In the genomic region with DNA sequence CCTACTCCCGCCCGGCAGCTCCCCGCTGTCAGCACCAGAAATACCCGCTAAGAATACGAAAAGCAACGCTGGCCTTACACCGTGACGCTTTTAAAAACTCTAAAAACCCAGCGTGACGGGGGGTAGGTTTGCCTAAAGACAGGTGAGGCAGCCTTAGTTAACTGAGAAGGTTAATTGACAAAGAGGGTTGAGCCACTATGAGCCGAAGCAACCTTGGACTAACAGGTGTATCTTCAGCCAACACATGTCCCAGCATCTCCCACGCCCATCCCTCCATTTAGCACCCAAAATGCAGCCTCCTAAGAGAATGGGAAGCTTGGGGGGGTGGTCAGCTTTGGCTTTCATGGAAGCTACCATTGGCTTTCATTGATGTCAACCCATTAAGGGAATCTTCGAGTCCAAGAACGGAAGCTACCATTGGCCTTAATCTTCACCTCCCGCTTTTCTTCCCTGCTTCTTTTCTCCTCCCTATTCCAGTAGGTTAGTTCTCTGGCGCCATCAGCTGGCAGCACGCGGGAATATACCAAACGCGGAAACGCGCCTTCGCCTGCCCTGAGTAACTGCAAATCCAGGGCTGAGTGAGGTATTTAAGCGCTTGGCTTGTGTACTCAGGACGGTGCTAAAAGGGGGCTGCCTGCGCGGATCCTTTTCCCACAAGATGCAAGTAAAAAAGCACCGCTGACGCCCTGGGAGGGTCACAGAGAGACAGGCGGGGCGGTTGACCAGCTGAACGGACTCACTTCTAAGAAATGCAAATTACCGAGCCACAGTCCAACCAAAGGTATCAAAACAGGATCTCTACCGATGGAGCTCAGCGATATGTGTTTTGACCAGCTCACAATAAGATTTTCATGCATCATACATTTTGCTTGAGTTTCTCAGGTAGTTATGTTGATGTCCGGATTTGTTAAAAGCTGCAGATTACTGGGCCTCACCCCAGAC, we compare ENCODE assay signal across 8 cellular contexts. TPM values are rescaled to one million over a fixed set of nuclear protein-coding genes. Genes with fewer than 3 reads are reported as not detected.
DNase-seq lines count a peak whose midpoint lies in the region; ATAC-seq, FAIRE-seq and TF ChIP-seq lines count a peak whose summit lies in the region.
"Had no signal": no experiment of that assay in that cellular context is flagged by ENCODE, and none has a peak within 500 bp of the region (broad histone marks: within the 10 kb centered on the region; RNA-seq: fewer than 3 reads in every experiment).

No MANE protein-coding gene starts in this region.

- FAIRE-seq in K562 (lab: Jason Lieb, UNC), result peak; percentile 80

- 18% methylated on average over 35 of the region's 36 CpGs for WGBS in K562 (ENCODE audit: insufficient coverage, low coverage, missing lambda C conversion rate)

- peak overlapping the region; percentile 61; the same call in 1 of the 2 replicates for H2AFZ ChIP-seq in K562 (ENCODE audit: low read depth, low read length)

- BruUV-seq in K562 (replicated peaks; lab: Mats Ljungman, UMichigan), result no TSS peak

- H3K4me1 ChIP-seq in K562 (replicated peaks in 1 of 2; ENCODE audit: control insufficient read depth in 2 of 2, insufficient read depth in 2 of 2, low read length in 2 of 2), result peaks cover 0 to 5% of the 10 kb centered on the region in 2 experiments; a peak in 2 of 5 replicates
- peaks cover 7% of the 10 kb centered on the region; the same call in 1 of the 2 replicates for H3K4me1 ChIP-seq in iPS-20b (ENCODE audit: insufficient read depth, low read length)

- CTCF ChIA-PET in K562 (lab: Yijun Ruan, JAX; ENCODE audit: low intra/inter-chr PET ratio), result interaction anchor here (0.5 to 0.9 kb wide), 3 partner anchors 295 to 333 kb away, joined by 3 to 5 read pairs (median 3); no protein-coding TSS in a partner anchor

- H3K27ac ChIP-seq in K562 (ENCODE audit: extremely low read depth, low read depth, low read length), result no peak overlapping the region
- H3K27ac ChIP-seq in iPS-20b (ENCODE audit: low read length), result no peak overlapping the region

- H3K27me3 ChIP-seq in K562 (ENCODE audit: control insufficient read depth in 2 of 2, insufficient read depth in 2 of 2, low read length in 2 of 2) (peaks cover 3 to 7% of the 10 kb centered on the region in 2 experiments; a peak in 2 of 5 replicates), iPS-20b (ENCODE audit: insufficient read depth, low read length) (peaks cover 32% of the 10 kb centered on the region)

- no peak overlapping the region for H3K9ac ChIP-seq in K562 (ENCODE audit: insufficient read depth in 1 of 2, low read depth in 2 of 2, low read length in 2 of 2)
- no peak overlapping the region; the same call in 1 of the 2 replicates for H3K9ac ChIP-seq in iPS-20b (ENCODE audit: low read depth, low read length)

- TF ChIP-seq POLR2A in K562 (conservative IDR thresholded peaks at IDR 0.05), result no peak

- peak overlapping the region; percentile 23 for H3K4me2 ChIP-seq in K562 (ENCODE audit: insufficient read depth, low read length)

- TF ChIP-seq EP300 in K562 (IDR thresholded peaks at IDR 0.05; ENCODE audit: low read length), result no peak

- H3K4me3 ChIP-seq in K562 (no peak overlapping the region), iPS-20b (ENCODE audit: low read length) (peak overlapping the region; percentile 52)

- H3K36me3 ChIP-seq in K562 (ENCODE audit: control insufficient read depth, insufficient read depth, low read length) (no peaks in the 10 kb centered on the region), iPS-20b (ENCODE audit: insufficient read depth, low read depth, low read length) (no peaks in the 10 kb centered on the region)

- H3K79me2 ChIP-seq in K562 (ENCODE audit: control insufficient read depth, insufficient read depth, low read length), result no peaks in the 10 kb centered on the region

- in situ Hi-C loops in K562 (cut with MboI), result no loop called here

- DNase-seq in GDM1 (lab: John Stamatoyannopoulos, UW), result peak; percentile 55
- DNase-seq in H4 (ENCODE audit: low spot score), result peak; percentile 27
- DNase-seq in NCI-H460 (ENCODE audit: extremely low read depth, low read depth), result peak; percentile 49
- DNase-seq in K562 (ENCODE audit: extremely low read depth in 1 of 4, low spot score in 3 of 4), result peak; percentile 59 to 82 (median 72)
- DNase-seq in stimulated activated CD4-positive, alpha-beta T cell treated with anti-CD3 and anti-CD28 coated beads, Interleukin-2, amount 100 ng/mL, for 24 hours, result peak; percentile 29 to 63
- no peak for DNase-seq in GM19238 (ENCODE audit: insufficient read length, low spot score)

- H3K9me3 ChIP-seq in K562 (replicated peaks; ENCODE audit: control insufficient read depth, insufficient read depth, low read depth, low read length), result no peaks in the 10 kb centered on the region
- H3K9me3 ChIP-seq in iPS-20b (ENCODE audit: insufficient read depth, low read depth, low read length), result no peaks in the 10 kb centered on the region

- peak; percentile 87 to 89 for TF ChIP-seq RAD21 in K562 (CRISPR knock-in tag; conservative IDR thresholded peaks at IDR 0.05 in 1 of 2, IDR thresholded peaks at IDR 0.05 in 1 of 2)

- peak; percentile 98 for ATAC-seq in K562

- intact Hi-C loops in K562 (cut with micrococcal nuclease), result loop anchor here (2.0 kb wide), 4 partner anchors 112 to 322 kb away; a partner anchor contains a TSS

- no peaks in the 10 kb centered on the region for H3K9me1 ChIP-seq in K562 (ENCODE audit: control insufficient read depth, insufficient read depth, low read length)

- no peaks in the 10 kb centered on the region for H4K20me1 ChIP-seq in K562 (replicated peaks; ENCODE audit: control insufficient read depth, insufficient read depth, low read length)

- peak; percentile 73 to 88 (median 86) for TF ChIP-seq CTCF in K562 (IDR thresholded peaks at IDR 0.05 in 2 of 3, conservative IDR thresholded peaks at IDR 0.05 in 1 of 3; ENCODE audit: insufficient read depth in 2 of 3, low read depth in 1 of 3, low read length in 3 of 3)

- POLR2A ChIA-PET in K562 (lab: Yijun Ruan, JAX), result interaction anchor here (0.8 kb wide), 1 partner anchor 323 kb away, joined by 3 read pairs; no protein-coding TSS in a partner anchor

TF ChIP-seq in K562, 482 proteins besides CTCF, POLR2A, EP300 and RAD21 (continues in another document):
- TF ChIP-seq ZNF282 (CRISPR knock-in tag; IDR thresholded peaks at IDR 0.05), result no peak
- TF ChIP-seq STAG1 (CRISPR knock-in tag; IDR thresholded peaks at IDR 0.05; ENCODE audit: borderline replicate concordance), result peak; percentile 79; the same call in 1 of the 2 replicates
- TF ChIP-seq, protein P1, sequence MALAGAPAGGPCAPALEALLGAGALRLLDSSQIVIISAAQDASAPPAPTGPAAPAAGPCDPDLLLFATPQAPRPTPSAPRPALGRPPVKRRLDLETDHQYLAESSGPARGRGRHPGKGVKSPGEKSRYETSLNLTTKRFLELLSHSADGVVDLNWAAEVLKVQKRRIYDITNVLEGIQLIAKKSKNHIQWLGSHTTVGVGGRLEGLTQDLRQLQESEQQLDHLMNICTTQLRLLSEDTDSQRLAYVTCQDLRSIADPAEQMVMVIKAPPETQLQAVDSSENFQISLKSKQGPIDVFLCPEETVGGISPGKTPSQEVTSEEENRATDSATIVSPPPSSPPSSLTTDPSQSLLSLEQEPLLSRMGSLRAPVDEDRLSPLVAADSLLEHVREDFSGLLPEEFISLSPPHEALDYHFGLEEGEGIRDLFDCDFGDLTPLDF (CRISPR knock-in tag; IDR thresholded peaks at IDR 0.05), result no peak

RNA-seq across cellular contexts. Expression of a gene that starts 38.5 kb away (rescaled TPM):
- 0.56 and 1.5 TPM in 2 replicates for total RNA-seq in H4 (2014; rRNA removed; shearing (Covaris generic))
- total RNA-seq in NCI-H460 (2014; rRNA removed; shearing (Covaris generic)), result not detected in 2 replicates
- polyA plus RNA-seq in NCI-H460 (2014; cell fraction: nucleus; rRNA removed), result not detected in 2 replicates
- total RNA-seq in K562 (2011; cell fraction: chromatin; rRNA removed; ENCODE audit: low replicate concordance), result not detected in 2 replicates
- total RNA-seq in K562 (2011; cell fraction: nucleolus; rRNA removed), result not detected in 2 replicates
- not detected in 2 replicates for total RNA-seq in K562 (2011; cell fraction: nucleoplasm; rRNA removed)
- total RNA-seq in K562 (2014; rRNA removed) (not detected in 2 replicates), K562 (2014; rRNA removed; fragmentation: Illumina TruSeq; extraction: Trizol) (not detected in 2 replicates), K562 (2015; rRNA removed; fragmentation: Illumina TruSeq; extraction: Trizol) (not detected in 2 replicates), K562 (2021) (not detected in 2 replicates)
- polyA plus RNA-seq in K562 (2011; rRNA removed) (not detected in 2 replicates), K562 (2014; fragmentation: Illumina TruSeq; extraction: Trizol) (not detected in 2 replicates), K562 (2014; fragmentation: Nextera tagmentation; extraction: Ambion mirVana) (not detected), K562 (2014; rRNA removed) (not detected in 2 replicates)
- not detected in 2 replicates for polyA plus RNA-seq in K562 (2011; cell fraction: cytosol; rRNA removed)
- not detected in 2 replicates for polyA plus RNA-seq in K562 (2011; cell fraction: nucleus; rRNA removed)
- polyA plus RNA-seq in K562 (2012), result not detected in 2 replicates
- not detected in 2 replicates for polyA minus RNA-seq in K562 (2011; rRNA and poly(A)+ RNA removed)
- polyA minus RNA-seq in K562 (2011; cell fraction: cytosol; rRNA and poly(A)+ RNA removed), result not detected in 2 replicates
- not detected in 2 replicates for polyA minus RNA-seq in K562 (2011; cell fraction: nucleus; rRNA and poly(A)+ RNA removed)

RNA-seq across cellular contexts. Expression of a gene that starts 56.2 kb away (rescaled TPM):
- total RNA-seq in H4 (2014; rRNA removed; shearing (Covaris generic)), result 1.0 and 1.4 TPM in 2 replicates
- not detected in 2 replicates for total RNA-seq in NCI-H460 (2014; rRNA removed; shearing (Covaris generic))
- not detected in 2 replicates for polyA plus RNA-seq in NCI-H460 (2014; cell fraction: nucleus; rRNA removed)
- not detected in 2 replicates for total RNA-seq in K562 (2011; cell fraction: chromatin; rRNA removed; ENCODE audit: low replicate concordance)
- total RNA-seq in K562 (2011; cell fraction: nucleolus; rRNA removed), result not detected in 2 replicates
- not detected in 2 replicates for total RNA-seq in K562 (2011; cell fraction: nucleoplasm; rRNA removed)
- total RNA-seq in K562 (2014; rRNA removed) (not detected in 2 replicates), K562 (2014; rRNA removed; fragmentation: Illumina TruSeq; extraction: Trizol) (not detected in 2 replicates), K562 (2015; rRNA removed; fragmentation: Illumina TruSeq; extraction: Trizol) (not detected in 2 replicates), K562 (2021) (not detected in 2 replicates)
- polyA plus RNA-seq in K562 (2011; rRNA removed) (not detected in 2 replicates), K562 (2014; fragmentation: Illumina TruSeq; extraction: Trizol) (not detected in 2 replicates), K562 (2014; fragmentation: Nextera tagmentation; extraction: Ambion mirVana) (not detected), K562 (2014; rRNA removed) (not detected in 2 replicates)
- not detected in 2 replicates for polyA plus RNA-seq in K562 (2011; cell fraction: cytosol; rRNA removed)
- not detected in 2 replicates for polyA plus RNA-seq in K562 (2011; cell fraction: nucleus; rRNA removed)
- not detected in 2 replicates for polyA plus RNA-seq in K562 (2012)
- not detected in 2 replicates for polyA minus RNA-seq in K562 (2011; rRNA and poly(A)+ RNA removed)
- not detected in 2 replicates for polyA minus RNA-seq in K562 (2011; cell fraction: cytosol; rRNA and poly(A)+ RNA removed)
- not detected in 2 replicates for polyA minus RNA-seq in K562 (2011; cell fraction: nucleus; rRNA and poly(A)+ RNA removed)
- polyA plus RNA-seq: adipose tissue had no signal
